In genomic region chr6:50655848-50656453, GRCh38 we compare ENCODE assay signal across 8 cellular contexts. TPM values are rescaled to one million over a fixed set of nuclear protein-coding genes. Genes with fewer than 3 reads are reported as not detected.
A peak's percentile ranks its signal among the peaks of the same experiment; 100 is the strongest.
DNase-seq lines count a peak whose midpoint lies in the region; ATAC-seq, FAIRE-seq and TF ChIP-seq lines count a peak whose summit lies in the region.
"Had no signal": no experiment of that assay in that cellular context is flagged by ENCODE, and none has a peak within 500 bp of the region (broad histone marks: within the 10 kb centered on the region; RNA-seq: fewer than 3 reads in every experiment).

No MANE protein-coding gene starts in this region.

- no peaks in the 10 kb centered on the region for H3K4me1 Mint-ChIP-seq in activated T-cell treated with anti-CD3 and anti-CD28 coated beads, Interleukin-2, amount 50 U/mL, for 72 hours (ENCODE audit: low read depth)

- FAIRE-seq in GM12891 (lab: Jason Lieb, UNC) (no peak), islet of Langerhans (lab: Jason Lieb, UNC) (peak; percentile 89)

- H3K4me3 Mint-ChIP-seq in activated T-cell treated with anti-CD3 and anti-CD28 coated beads, Interleukin-2, amount 50 U/mL, for 72 hours: no peak overlapping the region

- no peaks in the 10 kb centered on the region for H3K36me3 Mint-ChIP-seq in activated T-cell treated with anti-CD3 and anti-CD28 coated beads, Interleukin-2, amount 50 U/mL, for 72 hours (ENCODE audit: insufficient read depth in 2 of 2)

- no peak for TF ChIP-seq POLR2A in GM12891 (IDR thresholded peaks at IDR 0.05; ENCODE audit: low read depth, low read length)

- H3K9me3 Mint-ChIP-seq in activated T-cell treated with anti-CD3 and anti-CD28 coated beads, Interleukin-2, amount 50 U/mL, for 72 hours: peaks cover 5% of the 10 kb centered on the region in 2 donors

- no peaks in the 10 kb centered on the region for H3K27me3 Mint-ChIP-seq in activated T-cell treated with anti-CD3 and anti-CD28 coated beads, Interleukin-2, amount 50 U/mL, for 72 hours (ENCODE audit: low read depth)

- peak; percentile 1 for DNase-seq in GM12891 (ENCODE audit: insufficient read length, low spot score)
- peak; percentile 42 for DNase-seq in RPMI8226
- DNase-seq in activated effector memory CD4-positive, alpha-beta T cell treated with Interleukin-2 at 50 U/mL for 16 hours: no peak
- no peak for DNase-seq in cortex of kidney (lab: John Stamatoyannopoulos, UW)
- no peak for DNase-seq in activated T-cell treated with anti-CD3 and anti-CD28 coated beads, Interleukin-2, amount 50 U/mL, for 72 hours

- no peak overlapping the region for H3K27ac Mint-ChIP-seq in activated T-cell treated with anti-CD3 and anti-CD28 coated beads, Interleukin-2, amount 50 U/mL, for 72 hours

- ATAC-seq in HG02763 (IDR thresholded peaks at IDR 0.05; ENCODE audit: unreplicated experiment): peak; percentile 67
- no peak for ATAC-seq in activated T-cell treated with anti-CD3 and anti-CD28 coated beads, Interleukin-2, amount 50 U/mL, for 72 hours (replicated peaks in 1 of 2)
- ATAC-seq: left colon had no signal

TF ChIP-seq in GM12891, 5 proteins besides CTCF, POLR2A, EP300 and RAD21:
- TF ChIP-seq SPI1 (IDR thresholded peaks at IDR 0.05; ENCODE audit: low read depth, low read length): no peak
- no peak for TF ChIP-seq TAF1 (IDR thresholded peaks at IDR 0.05; ENCODE audit: low read depth, low read length)

RNA-seq across cellular contexts. Expression of gene TFAP2D, which starts 57.4 kb away (rescaled TPM):
- not detected for polyA plus RNA-seq in GM12891 (2012; ENCODE audit: low read depth, missing spikeins)
- not detected for total RNA-seq in activated T-cell treated with anti-CD3 and anti-CD28 coated beads, Interleukin-2, amount 50 U/mL, for 72 hours
- total RNA-seq: left colon had no signal

Comparison
In these comparisons a context has a peak if more than half of its experiments do, and no peak if none do; other contexts are left out.
1. DNase-seq: peak in GM12891 (single experiment) and RPMI8226 (single experiment); none in activated effector memory CD4-positive, alpha-beta T cell treated with Interleukin-2 at 50 U/mL for 16 hours (single experiment), cortex of kidney (single experiment) and activated T-cell treated with anti-CD3 and anti-CD28 coated beads, Interleukin-2, amount 50 U/mL, for 72 hours (0 of 2).